ENCODE assay signal across 25 cellular contexts in genomic region chr7:29926216-29926615, GRCh38.
"Had no signal": no experiment of that assay in that cellular context is flagged by ENCODE, and none has a peak within 500 bp of the region (broad histone marks: within the 10 kb centered on the region; RNA-seq: fewer than 3 reads in every experiment).

No MANE protein-coding gene starts in this region.

- H3K4me3 ChIP-seq: colonic mucosa, lower lobe of right lung, right lobe of liver, suprapubic skin, thyroid gland had no signal

- H3K27me3 ChIP-seq: colonic mucosa, neutrophil, right lobe of liver, suprapubic skin, thyroid gland had no signal

- DNase-seq: central memory CD4-positive, alpha-beta T cell; colonic mucosa; effector memory CD8-positive, alpha-beta T cell; head of caudate nucleus; islet precursor cell; kidney glomerular epithelial cell; left ventricle myocardium superior; lower lobe of right lung; naive thymus-derived CD8-positive, alpha-beta T cell; nephron progenitor cell; right lobe of liver; small intestine; stimulated activated CD4-positive, alpha-beta T cell treated with anti-CD3 and anti-CD28 coated beads, Interleukin-15, amount 100 ng/mL, for 24 hours; stimulated activated CD4-positive, alpha-beta T cell treated with anti-CD3 and anti-CD28 coated beads, Interleukin-2, amount 100 ng/mL, for 48 hours; stimulated activated naive B cell treated with anti-CD40 and anti-IgM and Interleukin-4, amounts not matched to agents 10 μg/mL and 1 μg/mL and 100 μg/mL, for 72 hours; thyroid gland had no signal

- H3K9me3 Mint-ChIP-seq: dendritic cell treated with granulocyte-macrophage colony-stimulating factor and Interleukin-4, amounts not matched to agents 40 ng/mL and 50 ng/mL, for 4 days; effector memory CD8-positive, alpha-beta T cell; naive thymus-derived CD8-positive, alpha-beta T cell; nephron progenitor cell; stimulated activated naive B cell treated with anti-CD40 and anti-IgM and Interleukin-4, amounts not matched to agents 10 μg/mL and 1 μg/mL and 100 μg/mL, for 72 hours; stimulated activated naive CD8-positive, alpha-beta T cell treated with anti-CD3 and anti-CD28 coated beads, Interleukin-15, Interleukin-2, amounts not matched to agents 100 ng/mL and 50 ng/mL, for 24 hours; type B pancreatic cell had no signal

- H3K27ac ChIP-seq: colonic mucosa, lower lobe of right lung, neutrophil, parathyroid adenoma, right lobe of liver, suprapubic skin, thyroid gland had no signal

- H3K36me3 ChIP-seq: colonic mucosa, neutrophil, right lobe of liver had no signal

- ATAC-seq: effector memory CD8-positive, alpha-beta T cell; left ventricle myocardium superior; lower lobe of right lung; naive thymus-derived CD8-positive, alpha-beta T cell; right lobe of liver; stimulated activated naive B cell treated with anti-CD40 and anti-IgM and Interleukin-4, amounts not matched to agents 10 μg/mL and 1 μg/mL and 100 μg/mL, for 72 hours had no signal

- H3K9me3 ChIP-seq: colonic mucosa, lower lobe of right lung, neutrophil, right lobe of liver, suprapubic skin, thyroid gland had no signal

- H3K27me3 Mint-ChIP-seq: dendritic cell treated with granulocyte-macrophage colony-stimulating factor and Interleukin-4, amounts not matched to agents 40 ng/mL and 50 ng/mL, for 4 days; progenitor cell of endocrine pancreas; stimulated activated naive B cell treated with anti-CD40 and anti-IgM and Interleukin-4, amounts not matched to agents 10 μg/mL and 1 μg/mL and 100 μg/mL, for 72 hours; stimulated activated naive CD8-positive, alpha-beta T cell treated with anti-CD3 and anti-CD28 coated beads, Interleukin-15, Interleukin-2, amounts not matched to agents 100 ng/mL and 50 ng/mL, for 24 hours; type B pancreatic cell had no signal

- H3K9ac ChIP-seq: parathyroid adenoma had no signal

- FAIRE-seq: frontal cortex, small intestine, urothelium cell line had no signal

- H2AFZ ChIP-seq: parathyroid adenoma had no signal

- H3K4me1 ChIP-seq: colonic mucosa, lower lobe of right lung, parathyroid adenoma, suprapubic skin, thyroid gland had no signal

- H3K27ac Mint-ChIP-seq: dendritic cell treated with granulocyte-macrophage colony-stimulating factor and Interleukin-4, amounts not matched to agents 40 ng/mL and 50 ng/mL, for 4 days; effector memory CD8-positive, alpha-beta T cell; progenitor cell of endocrine pancreas; stimulated activated naive CD8-positive, alpha-beta T cell treated with anti-CD3 and anti-CD28 coated beads, Interleukin-15, Interleukin-2, amounts not matched to agents 100 ng/mL and 50 ng/mL, for 24 hours; type B pancreatic cell had no signal

- H3K4me3 Mint-ChIP-seq: dendritic cell treated with granulocyte-macrophage colony-stimulating factor and Interleukin-4, amounts not matched to agents 40 ng/mL and 50 ng/mL, for 4 days; effector memory CD8-positive, alpha-beta T cell; naive thymus-derived CD8-positive, alpha-beta T cell; nephron progenitor cell; stimulated activated naive B cell treated with anti-CD40 and anti-IgM and Interleukin-4, amounts not matched to agents 10 μg/mL and 1 μg/mL and 100 μg/mL, for 72 hours; stimulated activated naive CD8-positive, alpha-beta T cell treated with anti-CD3 and anti-CD28 coated beads, Interleukin-15, Interleukin-2, amounts not matched to agents 100 ng/mL and 50 ng/mL, for 24 hours; type B pancreatic cell had no signal
